Comparison of ENCODE assay signal across 11 cellular contexts in the genomic region with DNA sequence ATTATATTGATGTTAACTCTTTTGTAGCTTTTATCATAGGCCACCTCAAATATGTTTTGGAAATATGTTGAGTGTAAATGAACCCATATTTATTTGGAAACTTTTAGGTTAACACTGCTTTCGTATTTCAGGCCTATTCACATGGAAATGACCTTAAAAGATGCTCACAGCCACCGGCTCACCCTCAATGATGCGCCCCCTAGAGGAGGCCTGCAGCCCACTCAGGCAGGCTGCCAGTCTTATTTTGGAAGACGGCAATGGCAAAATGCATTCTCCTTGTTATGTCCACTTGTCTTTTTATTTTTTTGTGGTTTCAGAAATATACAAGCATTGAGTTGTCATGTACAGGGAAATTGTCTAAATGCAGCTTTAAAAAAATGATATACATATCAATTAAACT.
DNase-seq lines count a peak whose midpoint lies in the region; ATAC-seq, FAIRE-seq and TF ChIP-seq lines count a peak whose summit lies in the region.
"Had no signal": no experiment of that assay in that cellular context is flagged by ENCODE, and none has a peak within 500 bp of the region (broad histone marks: within the 10 kb centered on the region; RNA-seq: fewer than 3 reads in every experiment).

No MANE protein-coding gene starts in this region.

- H3K9ac ChIP-seq in astrocyte (ENCODE audit: low read length): no peak overlapping the region

- no peaks in the 10 kb centered on the region for H3K36me3 ChIP-seq in astrocyte (ENCODE audit: insufficient read depth, low read length)
- H3K36me3 ChIP-seq: gastrocnemius medialis had no signal

- H3K27me3 ChIP-seq in HL-60 (ENCODE audit: insufficient read depth, poor library complexity, severe bottlenecking) (no peaks in the 10 kb centered on the region), astrocyte (ENCODE audit: insufficient read depth, low read length) (no peaks in the 10 kb centered on the region)
- H3K27me3 ChIP-seq: gastrocnemius medialis had no signal

- DNase-seq in DMS53 (lab: John Stamatoyannopoulos, UW) (peak; percentile 65), DMS53 treated with DMSO at 0.1 percent for 48 hours (lab: John Stamatoyannopoulos, UW; ENCODE audit: unreplicated experiment) (no peak), HL-60 (ENCODE audit: low read depth in 1 of 2, low spot score in 1 of 2) (peak in 1 of 2 experiments; percentile 4), astrocyte (ENCODE audit: low read depth) (no peak), middle frontal gyrus (ENCODE audit: extremely low spot score, low spot score) (no peak), NOMO-1 (lab: John Stamatoyannopoulos, UW; ENCODE audit: unreplicated experiment in 2 of 2) (no peak)
- DNase-seq: gastrocnemius medialis had no signal

- H3K27ac ChIP-seq in HL-60 (replicated peaks) (no peak overlapping the region), astrocyte (ENCODE audit: low read depth, low read length) (no peak overlapping the region)
- H3K27ac ChIP-seq: gastrocnemius medialis had no signal

- H3K36me3 Mint-ChIP-seq in astrocyte (ENCODE audit: low read depth, unreplicated experiment) (no peaks in the 10 kb centered on the region), nephron (ENCODE audit: low read depth) (no peaks in the 10 kb centered on the region)

- no peaks in the 10 kb centered on the region for H3K9me3 ChIP-seq in astrocyte (ENCODE audit: insufficient read depth, low read depth, low read length)
- H3K9me3 ChIP-seq: gastrocnemius medialis had no signal

- no peak for FAIRE-seq in astrocyte (lab: Jason Lieb, UNC)
- FAIRE-seq: A204.1 had no signal

- H3K27me3 Mint-ChIP-seq in astrocyte (ENCODE audit: low read depth, unreplicated experiment) (no peaks in the 10 kb centered on the region), nephron (ENCODE audit: low read depth) (no peaks in the 10 kb centered on the region)

- H3K4me2 ChIP-seq in astrocyte (ENCODE audit: low read length): no peak overlapping the region

- no peaks in the 10 kb centered on the region for H3K9me3 Mint-ChIP-seq in astrocyte (ENCODE audit: unreplicated experiment)
- no peaks in the 10 kb centered on the region for H3K9me3 Mint-ChIP-seq in nephron

- H4K20me1 ChIP-seq in astrocyte (ENCODE audit: insufficient read depth, low read length): no peaks in the 10 kb centered on the region

- TF ChIP-seq CTCF in HL-60 (IDR thresholded peaks at IDR 0.05; ENCODE audit: insufficient read depth, low read length) (peak; percentile 29), astrocyte (IDR thresholded peaks at IDR 0.05; ENCODE audit: insufficient read depth, low read depth, low read length) (peak; percentile 26), nephron (IDR thresholded peaks at IDR 0.05; ENCODE audit: unreplicated experiment in 3 of 3) (peak; percentile 11 to 42 (median 22))

- H3K4me3 Mint-ChIP-seq in astrocyte (ENCODE audit: unreplicated experiment): no peak overlapping the region
- H3K4me3 Mint-ChIP-seq in nephron: no peak overlapping the region
- H3K4me3 Mint-ChIP-seq: activated T-cell treated with anti-CD3 and anti-CD28 coated beads, Interleukin-2, amount 50 U/mL, for 72 hours had no signal

- no peaks in the 10 kb centered on the region for H3K4me1 ChIP-seq in astrocyte (ENCODE audit: insufficient read depth, low read length)
- H3K4me1 ChIP-seq: gastrocnemius medialis had no signal

- H3K4me3 ChIP-seq in HL-60 (replicated peaks; ENCODE audit: insufficient read depth, low read length): no peak overlapping the region
- no peak overlapping the region for H3K4me3 ChIP-seq in astrocyte (ENCODE audit: insufficient read depth, low read depth, low read length)
- H3K4me3 ChIP-seq: gastrocnemius medialis had no signal

- H3K27ac Mint-ChIP-seq in astrocyte (ENCODE audit: unreplicated experiment) (no peak overlapping the region), nephron (no peak overlapping the region)
- H3K27ac Mint-ChIP-seq: activated T-cell treated with anti-CD3 and anti-CD28 coated beads, Interleukin-2, amount 50 U/mL, for 72 hours had no signal

- ATAC-seq in GM21825 (IDR thresholded peaks at IDR 0.05; ENCODE audit: unreplicated experiment): no peak
- ATAC-seq: activated T-cell treated with anti-CD3 and anti-CD28 coated beads, Interleukin-2, amount 50 U/mL, for 72 hours had no signal

- H3K79me2 ChIP-seq in astrocyte (ENCODE audit: insufficient read depth, low read length): no peaks in the 10 kb centered on the region

- no peak overlapping the region for H2AFZ ChIP-seq in astrocyte (ENCODE audit: low read depth, low read length)

- peaks cover 8% of the 10 kb centered on the region for H3K4me1 Mint-ChIP-seq in astrocyte (ENCODE audit: low read depth, unreplicated experiment)
- H3K4me1 Mint-ChIP-seq in nephron: no peaks in the 10 kb centered on the region
